ENCODE assay signal across 1 cellular context in the genomic region with DNA sequence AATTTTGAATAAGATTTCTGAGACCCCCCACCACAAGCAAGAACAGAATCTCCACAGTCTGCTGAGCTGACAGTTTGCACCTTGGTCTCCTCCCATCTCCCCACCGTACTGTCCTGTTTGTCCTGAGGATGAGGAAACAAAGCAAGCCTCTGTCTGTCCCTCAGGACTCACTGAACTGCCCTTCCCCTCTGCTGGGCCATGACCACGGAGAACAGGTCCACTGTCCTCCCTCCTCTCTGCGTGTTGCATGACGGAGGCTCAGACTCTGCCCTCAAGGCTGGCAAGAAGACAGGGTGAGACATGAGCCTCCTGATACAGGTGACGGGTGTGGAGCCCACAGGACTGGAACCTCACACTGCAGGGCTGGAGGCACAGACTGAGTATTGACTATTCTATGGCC.
TF ChIP-seq lines count a peak whose summit lies in the region.
"Not testable (repeated sequence)": the region's sequence is repeated elsewhere in the genome, so short reads cannot be mapped to it uniquely, and the experiment has no call there.

No MANE protein-coding gene starts in this region.

TF ChIP-seq in HepG2, 621 proteins besides CTCF, POLR2A, EP300 and RAD21:
- TF ChIP-seq ZNF263 (CRISPR knock-in tag; IDR thresholded peaks at IDR 0.05): 0 out of 2 replicates have a peak, but pooled peaks have one; percentile 55
- not testable (repeated sequence) for TF ChIP-seq SOX6, SOX13 (IDR thresholded peaks at IDR 0.05)
- 0 out of 2 replicates have a peak, but pooled peaks have one; percentile 30 for TF ChIP-seq SOX6 (CRISPR knock-in tag; IDR thresholded peaks at IDR 0.05)
- TF ChIP-seq HNF4A (CRISPR knock-in tag; IDR thresholded peaks at IDR 0.05): peak; percentile 44; the same call in 1 of the 2 replicates
- 0 out of 2 replicates have a peak, but pooled peaks have one; percentile 17 for TF ChIP-seq ZMYM3 (CRISPR knock-in tag; IDR thresholded peaks at IDR 0.05)
- TF ChIP-seq MAFK (conservative IDR thresholded peaks at IDR 0.05 in 1 of 2, IDR thresholded peaks at IDR 0.05 in 1 of 2; ENCODE audit: low read length in 2 of 2): peak; percentile 14 to 37; a peak in 2 of 4 replicates
- TF ChIP-seq ZNF292 (CRISPR knock-in tag; IDR thresholded peaks at IDR 0.05; ENCODE audit: borderline replicate concordance, low read depth): peak; percentile 58; the same call in 1 of the 2 replicates
- TF ChIP-seq SALL1 (CRISPR knock-in tag; IDR thresholded peaks at IDR 0.05): peak; percentile 37; the same call in 1 of the 2 replicates
- TF ChIP-seq, protein P1, sequence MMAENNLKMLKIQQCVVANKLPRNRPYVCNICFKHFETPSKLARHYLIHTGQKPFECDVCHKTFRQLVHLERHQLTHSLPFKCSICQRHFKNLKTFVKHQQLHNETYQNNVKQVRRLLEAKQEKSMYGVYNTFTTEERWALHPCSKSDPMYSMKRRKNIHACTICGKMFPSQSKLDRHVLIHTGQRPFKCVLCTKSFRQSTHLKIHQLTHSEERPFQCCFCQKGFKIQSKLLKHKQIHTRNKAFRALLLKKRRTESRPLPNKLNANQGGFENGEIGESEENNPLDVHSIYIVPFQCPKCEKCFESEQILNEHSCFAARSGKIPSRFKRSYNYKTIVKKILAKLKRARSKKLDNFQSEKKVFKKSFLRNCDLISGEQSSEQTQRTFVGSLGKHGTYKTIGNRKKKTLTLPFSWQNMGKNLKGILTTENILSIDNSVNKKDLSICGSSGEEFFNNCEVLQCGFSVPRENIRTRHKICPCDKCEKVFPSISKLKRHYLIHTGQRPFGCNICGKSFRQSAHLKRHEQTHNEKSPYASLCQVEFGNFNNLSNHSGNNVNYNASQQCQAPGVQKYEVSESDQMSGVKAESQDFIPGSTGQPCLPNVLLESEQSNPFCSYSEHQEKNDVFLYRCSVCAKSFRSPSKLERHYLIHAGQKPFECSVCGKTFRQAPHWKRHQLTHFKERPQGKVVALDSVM (CRISPR knock-in tag; IDR thresholded peaks at IDR 0.05): peak; percentile 27; the same call in 1 of the 2 replicates
- TF ChIP-seq, protein P2, sequence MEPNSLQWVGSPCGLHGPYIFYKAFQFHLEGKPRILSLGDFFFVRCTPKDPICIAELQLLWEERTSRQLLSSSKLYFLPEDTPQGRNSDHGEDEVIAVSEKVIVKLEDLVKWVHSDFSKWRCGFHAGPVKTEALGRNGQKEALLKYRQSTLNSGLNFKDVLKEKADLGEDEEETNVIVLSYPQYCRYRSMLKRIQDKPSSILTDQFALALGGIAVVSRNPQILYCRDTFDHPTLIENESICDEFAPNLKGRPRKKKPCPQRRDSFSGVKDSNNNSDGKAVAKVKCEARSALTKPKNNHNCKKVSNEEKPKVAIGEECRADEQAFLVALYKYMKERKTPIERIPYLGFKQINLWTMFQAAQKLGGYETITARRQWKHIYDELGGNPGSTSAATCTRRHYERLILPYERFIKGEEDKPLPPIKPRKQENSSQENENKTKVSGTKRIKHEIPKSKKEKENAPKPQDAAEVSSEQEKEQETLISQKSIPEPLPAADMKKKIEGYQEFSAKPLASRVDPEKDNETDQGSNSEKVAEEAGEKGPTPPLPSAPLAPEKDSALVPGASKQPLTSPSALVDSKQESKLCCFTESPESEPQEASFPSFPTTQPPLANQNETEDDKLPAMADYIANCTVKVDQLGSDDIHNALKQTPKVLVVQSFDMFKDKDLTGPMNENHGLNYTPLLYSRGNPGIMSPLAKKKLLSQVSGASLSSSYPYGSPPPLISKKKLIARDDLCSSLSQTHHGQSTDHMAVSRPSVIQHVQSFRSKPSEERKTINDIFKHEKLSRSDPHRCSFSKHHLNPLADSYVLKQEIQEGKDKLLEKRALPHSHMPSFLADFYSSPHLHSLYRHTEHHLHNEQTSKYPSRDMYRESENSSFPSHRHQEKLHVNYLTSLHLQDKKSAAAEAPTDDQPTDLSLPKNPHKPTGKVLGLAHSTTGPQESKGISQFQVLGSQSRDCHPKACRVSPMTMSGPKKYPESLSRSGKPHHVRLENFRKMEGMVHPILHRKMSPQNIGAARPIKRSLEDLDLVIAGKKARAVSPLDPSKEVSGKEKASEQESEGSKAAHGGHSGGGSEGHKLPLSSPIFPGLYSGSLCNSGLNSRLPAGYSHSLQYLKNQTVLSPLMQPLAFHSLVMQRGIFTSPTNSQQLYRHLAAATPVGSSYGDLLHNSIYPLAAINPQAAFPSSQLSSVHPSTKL (CRISPR knock-in tag; IDR thresholded peaks at IDR 0.05): peak; percentile 42; the same call in 1 of the 2 replicates
- TF ChIP-seq MAFF (IDR thresholded peaks at IDR 0.05; ENCODE audit: low read depth, low read length): peak; percentile 27; the same call in 1 of the 2 replicates
- peak in 1 of 2 experiments; percentile 49; a peak in 1 of 4 replicates for TF ChIP-seq SOX13 (CRISPR knock-in tag; conservative IDR thresholded peaks at IDR 0.05 in 1 of 2, IDR thresholded peaks at IDR 0.05 in 1 of 2)
